10 cellular contexts compared by ENCODE assay signal in genomic region chr18:57581301-57581934, GRCh38. TPM values are rescaled to one million over a fixed set of nuclear protein-coding genes. Genes with fewer than 3 reads are reported as not detected.
DNase-seq lines count a peak whose midpoint lies in the region; ATAC-seq and TF ChIP-seq lines count a peak whose summit lies in the region.
"Had no signal": no experiment of that assay in that cellular context is flagged by ENCODE, and none has a peak within 500 bp of the region (broad histone marks: within the 10 kb centered on the region; RNA-seq: fewer than 3 reads in every experiment).

No MANE protein-coding gene starts in this region.

- peaks cover 0 to 18% of the 10 kb centered on the region in 2 donors for H3K4me1 ChIP-seq in right atrium auricular region
- H3K4me1 ChIP-seq in testis = peaks cover 9% of the 10 kb centered on the region

- no peak for TF ChIP-seq POLR2A in testis (IDR thresholded peaks at IDR 0.05)

- ATAC-seq in Right ventricle myocardium superior (ENCODE audit: poor library complexity) = peak; percentile 58
- ATAC-seq in HG03060 (IDR thresholded peaks at IDR 0.05; ENCODE audit: low read depth, unreplicated experiment) = peak; percentile 90

- no peak for DNase-seq in Right ventricle myocardium superior
- DNase-seq in right atrium auricular region (ENCODE audit: low spot score) = no peak
- peak; percentile 26 for DNase-seq in SIG-M5 (lab: John Stamatoyannopoulos, UW)
- peak; percentile 21 for DNase-seq in testis
- DNase-seq in NCI-H510A treated with DMSO at 0.1 percent for 48 hours (lab: John Stamatoyannopoulos, UW) = no peak
- DNase-seq in NK-92 treated with Interleukin-12 subunit alpha and Interleukin-12 subunit beta, amount 100 ng/mL, for 24 hours (lab: John Stamatoyannopoulos, UW) = no peak
- DNase-seq in activated T-cell treated with anti-CD3 and anti-CD28 coated beads for 4 hours = no peak

- H3K27ac ChIP-seq in right atrium auricular region = no peak overlapping the region
- no peak overlapping the region for H3K27ac ChIP-seq in testis
- H3K27ac ChIP-seq: epithelial cell of prostate had no signal

- H3K4me3 ChIP-seq in right atrium auricular region = no peak overlapping the region
- H3K4me3 ChIP-seq in testis = no peak overlapping the region
- H3K4me3 ChIP-seq: skin epidermis had no signal

- 77 to 86% methylated on average over 4 to 5 of the region's 5 CpGs for WGBS in testis, 2 donors

- H3K9me3 ChIP-seq in right atrium auricular region (no peaks in the 10 kb centered on the region), testis (no peaks in the 10 kb centered on the region)

- no peaks in the 10 kb centered on the region for H3K27me3 ChIP-seq in right atrium auricular region
- no peaks in the 10 kb centered on the region for H3K27me3 ChIP-seq in testis

- TF ChIP-seq CTCF in right atrium auricular region (IDR thresholded peaks at IDR 0.05) (no peak), testis (IDR thresholded peaks at IDR 0.05) (no peak)

- intact Hi-C loops in Right ventricle myocardium superior (cut with DNase I) (no loop called here), testis (cut with DNase I; ENCODE audit: low total_unique reads) (no loop called here)

- H3K36me3 ChIP-seq in right atrium auricular region (peaks cover 36% of the 10 kb centered on the region), testis (ENCODE audit: low read depth, missing control alignments) (no peaks in the 10 kb centered on the region)

RNA-seq across cellular contexts. Expression of gene FECH, which starts 5.1 kb away (rescaled TPM):
- 34.5 TPM for total RNA-seq in Right ventricle myocardium superior
- total RNA-seq in right atrium auricular region = 10 to 100 TPM; 27.1 to 62.7 TPM
- total RNA-seq in testis = 10 to 100 TPM; 27.4 to 37.0 TPM
- polyA plus RNA-seq in testis (ENCODE audit: insufficient read depth, low read depth, low replicate concordance) = 19.6 TPM

RNA-seq across cellular contexts. Expression of gene NARS1, which starts 40.2 kb away (rescaled TPM):
- total RNA-seq in Right ventricle myocardium superior (108 TPM), right atrium auricular region (100 to 1,000 TPM in 1 of 2 donors, 10 to 100 TPM in 1; 93.7 to 114 TPM), testis (10 to 100 TPM; 86.3 to 86.9 TPM)
- 57.9 TPM for polyA plus RNA-seq in testis (ENCODE audit: insufficient read depth, low read depth, low replicate concordance)

Comparison
In these comparisons a context has a peak if more than half of its experiments do, and no peak if none do; other contexts are left out.
1. DNase-seq: peak in SIG-M5 (single experiment) and testis (single experiment); none in Right ventricle myocardium superior (single experiment), right atrium auricular region (single experiment), NCI-H510A treated with DMSO at 0.1 percent for 48 hours (single experiment), NK-92 treated with Interleukin-12 subunit alpha and Interleukin-12 subunit beta, amount 100 ng/mL, for 24 hours (single experiment) and activated T-cell treated with anti-CD3 and anti-CD28 coated beads for 4 hours (single experiment).